Comparison of ENCODE assay signal across 2 cellular contexts in the genomic region with DNA sequence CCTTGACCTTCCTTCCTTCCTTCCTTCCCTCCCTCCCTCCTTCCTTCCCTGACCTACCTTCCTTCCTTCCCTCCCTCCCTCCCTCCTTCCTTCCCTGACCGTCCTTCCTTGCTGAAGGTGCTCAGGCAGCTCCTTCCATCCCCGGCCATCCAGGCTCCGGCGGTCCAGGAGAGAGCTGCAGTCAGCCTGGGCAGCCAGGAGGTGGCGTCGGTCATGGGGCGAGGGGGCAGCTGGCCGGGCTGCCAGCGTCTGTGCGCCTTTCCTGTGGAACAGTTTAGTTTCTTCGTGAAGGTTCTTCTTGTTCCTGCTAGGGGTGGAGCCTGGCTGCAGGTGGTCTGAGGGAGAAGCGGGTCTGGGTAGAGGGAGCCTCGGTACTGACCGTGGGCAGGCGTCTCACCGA.
TF ChIP-seq lines count a peak whose summit lies in the region.

No MANE protein-coding gene starts in this region.

TF ChIP-seq in HCT116, 20 proteins besides CTCF, POLR2A, EP300 and RAD21 (continued from another document):
- TF ChIP-seq, protein P1, sequence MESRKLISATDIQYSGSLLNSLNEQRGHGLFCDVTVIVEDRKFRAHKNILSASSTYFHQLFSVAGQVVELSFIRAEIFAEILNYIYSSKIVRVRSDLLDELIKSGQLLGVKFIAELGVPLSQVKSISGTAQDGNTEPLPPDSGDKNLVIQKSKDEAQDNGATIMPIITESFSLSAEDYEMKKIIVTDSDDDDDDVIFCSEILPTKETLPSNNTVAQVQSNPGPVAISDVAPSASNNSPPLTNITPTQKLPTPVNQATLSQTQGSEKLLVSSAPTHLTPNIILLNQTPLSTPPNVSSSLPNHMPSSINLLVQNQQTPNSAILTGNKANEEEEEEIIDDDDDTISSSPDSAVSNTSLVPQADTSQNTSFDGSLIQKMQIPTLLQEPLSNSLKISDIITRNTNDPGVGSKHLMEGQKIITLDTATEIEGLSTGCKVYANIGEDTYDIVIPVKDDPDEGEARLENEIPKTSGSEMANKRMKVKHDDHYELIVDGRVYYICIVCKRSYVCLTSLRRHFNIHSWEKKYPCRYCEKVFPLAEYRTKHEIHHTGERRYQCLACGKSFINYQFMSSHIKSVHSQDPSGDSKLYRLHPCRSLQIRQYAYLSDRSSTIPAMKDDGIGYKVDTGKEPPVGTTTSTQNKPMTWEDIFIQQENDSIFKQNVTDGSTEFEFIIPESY (IDR thresholded peaks at IDR 0.05; ENCODE audit: extremely low read depth, insufficient replicate concordance, low read length): no peak
- TF ChIP-seq ZNF274 (IDR thresholded peaks at IDR 0.05; ENCODE audit: low read depth, low read length): no peak
- TF ChIP-seq SRF (IDR thresholded peaks at IDR 0.05; ENCODE audit: low read depth): no peak
- TF ChIP-seq CBX3 (IDR thresholded peaks at IDR 0.05; ENCODE audit: low read depth): no peak
- no peak for TF ChIP-seq TCF7L2 (IDR thresholded peaks at IDR 0.05; ENCODE audit: borderline replicate concordance, extremely low read depth, insufficient read depth, insufficient read length)
- TF ChIP-seq YY1 (IDR thresholded peaks at IDR 0.05; ENCODE audit: extremely low read depth, insufficient replicate concordance, low read depth, low read length): no peak
- TF ChIP-seq SP1 (IDR thresholded peaks at IDR 0.05; ENCODE audit: low read depth): no peak
- no peak for TF ChIP-seq POLR2AphosphoS5 (IDR thresholded peaks at IDR 0.05; ENCODE audit: low read depth, low read length)
- TF ChIP-seq SIN3A (IDR thresholded peaks at IDR 0.05; ENCODE audit: low read depth): no peak
- TF ChIP-seq, protein P2, sequence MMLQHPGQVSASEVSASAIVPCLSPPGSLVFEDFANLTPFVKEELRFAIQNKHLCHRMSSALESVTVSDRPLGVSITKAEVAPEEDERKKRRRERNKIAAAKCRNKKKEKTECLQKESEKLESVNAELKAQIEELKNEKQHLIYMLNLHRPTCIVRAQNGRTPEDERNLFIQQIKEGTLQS (IDR thresholded peaks at IDR 0.05): no peak
- TF ChIP-seq, protein P3, sequence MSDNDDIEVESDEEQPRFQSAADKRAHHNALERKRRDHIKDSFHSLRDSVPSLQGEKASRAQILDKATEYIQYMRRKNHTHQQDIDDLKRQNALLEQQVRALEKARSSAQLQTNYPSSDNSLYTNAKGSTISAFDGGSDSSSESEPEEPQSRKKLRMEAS (IDR thresholded peaks at IDR 0.05): no peak
- TF ChIP-seq, protein P4, sequence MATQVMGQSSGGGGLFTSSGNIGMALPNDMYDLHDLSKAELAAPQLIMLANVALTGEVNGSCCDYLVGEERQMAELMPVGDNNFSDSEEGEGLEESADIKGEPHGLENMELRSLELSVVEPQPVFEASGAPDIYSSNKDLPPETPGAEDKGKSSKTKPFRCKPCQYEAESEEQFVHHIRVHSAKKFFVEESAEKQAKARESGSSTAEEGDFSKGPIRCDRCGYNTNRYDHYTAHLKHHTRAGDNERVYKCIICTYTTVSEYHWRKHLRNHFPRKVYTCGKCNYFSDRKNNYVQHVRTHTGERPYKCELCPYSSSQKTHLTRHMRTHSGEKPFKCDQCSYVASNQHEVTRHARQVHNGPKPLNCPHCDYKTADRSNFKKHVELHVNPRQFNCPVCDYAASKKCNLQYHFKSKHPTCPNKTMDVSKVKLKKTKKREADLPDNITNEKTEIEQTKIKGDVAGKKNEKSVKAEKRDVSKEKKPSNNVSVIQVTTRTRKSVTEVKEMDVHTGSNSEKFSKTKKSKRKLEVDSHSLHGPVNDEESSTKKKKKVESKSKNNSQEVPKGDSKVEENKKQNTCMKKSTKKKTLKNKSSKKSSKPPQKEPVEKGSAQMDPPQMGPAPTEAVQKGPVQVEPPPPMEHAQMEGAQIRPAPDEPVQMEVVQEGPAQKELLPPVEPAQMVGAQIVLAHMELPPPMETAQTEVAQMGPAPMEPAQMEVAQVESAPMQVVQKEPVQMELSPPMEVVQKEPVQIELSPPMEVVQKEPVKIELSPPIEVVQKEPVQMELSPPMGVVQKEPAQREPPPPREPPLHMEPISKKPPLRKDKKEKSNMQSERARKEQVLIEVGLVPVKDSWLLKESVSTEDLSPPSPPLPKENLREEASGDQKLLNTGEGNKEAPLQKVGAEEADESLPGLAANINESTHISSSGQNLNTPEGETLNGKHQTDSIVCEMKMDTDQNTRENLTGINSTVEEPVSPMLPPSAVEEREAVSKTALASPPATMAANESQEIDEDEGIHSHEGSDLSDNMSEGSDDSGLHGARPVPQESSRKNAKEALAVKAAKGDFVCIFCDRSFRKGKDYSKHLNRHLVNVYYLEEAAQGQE (IDR thresholded peaks at IDR 0.05; ENCODE audit: low read depth): no peak

TF ChIP-seq in liver, 16 proteins besides CTCF, POLR2A, EP300 and RAD21:
- TF ChIP-seq, protein P1 (IDR thresholded peaks at IDR 0.05): no peak
- TF ChIP-seq NR2F2 (IDR thresholded peaks at IDR 0.05) (no peak), HNF4A (conservative IDR thresholded peaks at IDR 0.05) (no peak), JUND (IDR thresholded peaks at IDR 0.05) (no peak), RXRA (IDR thresholded peaks at IDR 0.05) (no peak), GABPA (IDR thresholded peaks at IDR 0.05 in 1 of 2, conservative IDR thresholded peaks at IDR 0.05 in 1 of 2) (no peak), FOXA1 (IDR thresholded peaks at IDR 0.05) (no peak)
TF ChIP-seq in liver: peak in this region for 0.
